3 cellular contexts compared by ENCODE assay signal in genomic region chr1:174409801-174410200, GRCh38. TPM values are rescaled to one million over a fixed set of nuclear protein-coding genes. Genes with fewer than 3 reads are reported as not detected.
"Had no signal": no experiment of that assay in that cellular context is flagged by ENCODE, and none has a peak within 500 bp of the region (broad histone marks: within the 10 kb centered on the region; RNA-seq: fewer than 3 reads in every experiment).

No MANE protein-coding gene starts in this region.

RNA-seq across cellular contexts. Expression of gene GPR52, which starts 38.0 kb away (rescaled TPM):
- total RNA-seq: HT1080 had no signal
- polyA plus RNA-seq: IgD-negative memory B cell, IMR-90 had no signal
